9 cellular contexts compared by ENCODE assay signal in the genomic region with DNA sequence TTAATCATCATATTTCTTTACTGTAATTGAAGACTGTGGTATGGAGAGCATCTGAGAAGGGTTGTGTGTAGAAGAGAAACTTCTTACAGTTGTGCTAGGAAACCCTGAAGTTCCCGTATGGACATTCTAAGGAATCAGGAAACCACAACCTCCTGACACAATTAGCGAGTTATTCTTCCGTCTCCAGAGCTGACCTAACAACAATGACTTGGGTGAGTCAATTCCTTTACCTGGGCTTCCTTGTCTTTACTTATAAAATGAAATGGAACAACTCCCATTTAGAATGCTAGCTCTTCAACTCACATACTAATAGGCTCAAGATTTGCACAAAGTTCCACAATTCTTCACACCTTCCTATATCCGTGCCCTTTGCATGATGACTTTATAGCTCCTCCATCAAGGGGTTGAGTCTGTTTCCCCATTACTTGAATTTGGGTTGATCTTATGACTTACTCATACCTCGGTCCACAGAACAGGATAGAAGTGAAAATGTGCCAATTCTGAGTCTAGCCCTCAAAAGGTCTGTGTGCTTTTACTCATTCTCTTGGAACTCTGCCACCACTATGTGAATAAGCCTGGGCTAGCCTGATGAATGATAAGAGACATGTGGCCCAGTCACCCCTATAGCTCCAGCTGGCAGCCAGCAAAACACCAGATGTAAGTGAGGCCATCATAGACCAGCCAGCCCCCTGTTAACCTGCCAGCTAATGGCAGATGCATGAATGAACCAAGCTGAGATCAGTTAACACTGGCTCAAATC.
DNase-seq lines count a peak whose midpoint lies in the region; ATAC-seq, FAIRE-seq and TF ChIP-seq lines count a peak whose summit lies in the region.
"Had no signal": no experiment of that assay in that cellular context is flagged by ENCODE, and none has a peak within 500 bp of the region (broad histone marks: within the 10 kb centered on the region; RNA-seq: fewer than 3 reads in every experiment).

No MANE protein-coding gene starts in this region.

- TF ChIP-seq CTCF in A549 (IDR thresholded peaks at IDR 0.05) (no peak), fibroblast of the aortic adventitia (IDR thresholded peaks at IDR 0.05; ENCODE audit: insufficient read depth, low read length) (no peak), OCI-LY7 (conservative IDR thresholded peaks at IDR 0.05; ENCODE audit: low read length) (no peak)

- FAIRE-seq in A549 (lab: Jason Lieb, UNC) (no peak), HTR-8/SVneo (lab: Jason Lieb, UNC) (peak; percentile 57), RCC 7860 (lab: Jason Lieb, UNC) (peak; percentile 97)

- TF ChIP-seq POLR2A in A549 (IDR thresholded peaks at IDR 0.05; ENCODE audit: low read length) = no peak

- TF ChIP-seq EP300 in A549 (IDR thresholded peaks at IDR 0.05) = no peak

- ATAC-seq in A549 (peak; percentile 75 to 89), HG03095 (IDR thresholded peaks at IDR 0.05; ENCODE audit: unreplicated experiment) (no peak), GM18873 (IDR thresholded peaks at IDR 0.05; ENCODE audit: low FRiP score, unreplicated experiment) (no peak)

- H3K9me2 ChIP-seq in OCI-LY7 (ENCODE audit: insufficient read depth, low read length) = no peaks in the 10 kb centered on the region

- no peak overlapping the region for H2AFZ ChIP-seq in OCI-LY7 (ENCODE audit: low read length)

- intact Hi-C loops in OCI-LY7 (cut with micrococcal nuclease; ENCODE audit: unreplicated experiment) = no loop called here

- no peaks in the 10 kb centered on the region for H3K9me3 ChIP-seq in A549
- no peaks in the 10 kb centered on the region for H3K9me3 ChIP-seq in OCI-LY7 (ENCODE audit: low read length)

- CTCF ChIA-PET in A549 (lab: Yijun Ruan, JAX) (interaction anchor here (1.2 kb wide), 1 partner anchor 228 kb away, joined by 3 read pairs; no protein-coding TSS in a partner anchor), OCI-LY7 (lab: Charles Lee; ENCODE audit: unreplicated experiment) (no interaction called here)

- 0 out of 3 replicates have a peak, but pooled peaks cover 2% of the 10 kb centered on the region for H3K4me1 ChIP-seq in A549
- H3K4me1 ChIP-seq in OCI-LY7 (ENCODE audit: insufficient read depth, low read length, poor library complexity, severe bottlenecking) = no peaks in the 10 kb centered on the region

- no peaks in the 10 kb centered on the region for H3K79me2 ChIP-seq in OCI-LY7 (ENCODE audit: insufficient read depth, low read depth, low read length)

- no peak overlapping the region for H3K4me2 ChIP-seq in A549
- H3K4me2 ChIP-seq in OCI-LY7 (ENCODE audit: low read length) = no peak overlapping the region

- H4K20me1 ChIP-seq in OCI-LY7 (ENCODE audit: insufficient read depth, low read length) = no peaks in the 10 kb centered on the region

- H3K27ac ChIP-seq in A549 (no peak overlapping the region), OCI-LY7 (ENCODE audit: low read depth, low read length, poor library complexity, severe bottlenecking) (no peak overlapping the region)

- DNase-seq in A549 (ENCODE audit: low read depth in 1 of 2, low spot score in 1 of 2) (peak in 1 of 2 experiments; percentile 59), HTR-8/SVneo (ENCODE audit: insufficient read length, low spot score) (no peak), RCC 7860 (ENCODE audit: low spot score) (peak; percentile 97), fibroblast of the aortic adventitia (ENCODE audit: low read depth) (peak; percentile 98), OCI-LY7 (ENCODE audit: low spot score) (no peak), AG08395 (ENCODE audit: low spot score) (no peak)
- DNase-seq: NCI-H1048 had no signal

- no peaks in the 10 kb centered on the region for H3K36me3 ChIP-seq in OCI-LY7 (ENCODE audit: insufficient read depth, low read length)

- H3K4me3 ChIP-seq in A549 = no peak overlapping the region
- no peak overlapping the region for H3K4me3 ChIP-seq in fibroblast of the aortic adventitia (ENCODE audit: low read depth, low read length)
- H3K4me3 ChIP-seq in OCI-LY7 (ENCODE audit: low read depth, low read length, poor library complexity, severe bottlenecking) = no peak overlapping the region

- 9% methylated on average over 5 of the region's 5 CpGs for WGBS in A549 (ENCODE audit: missing lambda C conversion rate)

- no peak for TF ChIP-seq RAD21 in A549 (conservative IDR thresholded peaks at IDR 0.05 in 1 of 2, IDR thresholded peaks at IDR 0.05 in 1 of 2)

- no TSS peak for BruUV-seq in OCI-LY7 (replicated peaks; lab: Mats Ljungman, UMichigan)

- POLR2A ChIA-PET in A549 (lab: Yijun Ruan, JAX) = no interaction called here
- POLR2A ChIA-PET in OCI-LY7 (lab: Charles Lee) = interaction anchor here (0.6 kb wide), 1 partner anchor 1719 kb away, joined by 3 read pairs; no protein-coding TSS in a partner anchor

TF ChIP-seq in A549, 52 proteins besides CTCF, POLR2A, EP300 and RAD21:
- TF ChIP-seq RNF2 (IDR thresholded peaks at IDR 0.05; ENCODE audit: borderline replicate concordance, low read depth) (no peak), BHLHE40 (IDR thresholded peaks at IDR 0.05; ENCODE audit: low read depth, low read length) (no peak), GATA3 (IDR thresholded peaks at IDR 0.05; ENCODE audit: borderline replicate concordance) (peak; percentile 27; the same call in 1 of the 2 replicates)
- TF ChIP-seq, protein P1, sequence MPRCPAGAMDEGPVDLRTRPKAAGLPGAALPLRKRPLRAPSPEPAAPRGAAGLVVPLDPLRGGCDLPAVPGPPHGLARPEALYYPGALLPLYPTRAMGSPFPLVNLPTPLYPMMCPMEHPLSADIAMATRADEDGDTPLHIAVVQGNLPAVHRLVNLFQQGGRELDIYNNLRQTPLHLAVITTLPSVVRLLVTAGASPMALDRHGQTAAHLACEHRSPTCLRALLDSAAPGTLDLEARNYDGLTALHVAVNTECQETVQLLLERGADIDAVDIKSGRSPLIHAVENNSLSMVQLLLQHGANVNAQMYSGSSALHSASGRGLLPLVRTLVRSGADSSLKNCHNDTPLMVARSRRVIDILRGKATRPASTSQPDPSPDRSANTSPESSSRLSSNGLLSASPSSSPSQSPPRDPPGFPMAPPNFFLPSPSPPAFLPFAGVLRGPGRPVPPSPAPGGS (IDR thresholded peaks at IDR 0.05) = no peak
- TF ChIP-seq, protein P2, sequence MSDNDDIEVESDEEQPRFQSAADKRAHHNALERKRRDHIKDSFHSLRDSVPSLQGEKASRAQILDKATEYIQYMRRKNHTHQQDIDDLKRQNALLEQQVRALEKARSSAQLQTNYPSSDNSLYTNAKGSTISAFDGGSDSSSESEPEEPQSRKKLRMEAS (IDR thresholded peaks at IDR 0.05) = no peak

Comparison
In these comparisons a context has a peak if more than half of its experiments do, and no peak if none do; other contexts are left out.
1. ATAC-seq: peak in A549 (2 of 2); none in HG03095 (single experiment) and GM18873 (single experiment).
2. DNase-seq: peak in RCC 7860 (single experiment) and fibroblast of the aortic adventitia (single experiment); none in HTR-8/SVneo (single experiment), OCI-LY7 (single experiment) and AG08395 (single experiment).